2 cellular contexts compared by ENCODE assay signal in genomic region chr6:44493132-44493531, GRCh38.
TF ChIP-seq lines count a peak whose summit lies in the region.

No MANE protein-coding gene starts in this region.

TF ChIP-seq in HepG2, 621 proteins besides CTCF, POLR2A, EP300 and RAD21:
- TF ChIP-seq CREB1 (IDR thresholded peaks at IDR 0.05) (peak; percentile 93), CREB1 (CRISPR knock-in tag; IDR thresholded peaks at IDR 0.05) (no peak), MTA1 (CRISPR knock-in tag; IDR thresholded peaks at IDR 0.05; ENCODE audit: borderline replicate concordance) (no peak), ZNF639 (CRISPR knock-in tag; conservative IDR thresholded peaks at IDR 0.05) (no peak), ATF5 (CRISPR knock-in tag; IDR thresholded peaks at IDR 0.05; ENCODE audit: low read depth) (no peak), ZNF737 (CRISPR knock-in tag; IDR thresholded peaks at IDR 0.05; ENCODE audit: borderline replicate concordance) (no peak), IKZF4 (CRISPR knock-in tag; IDR thresholded peaks at IDR 0.05; ENCODE audit: borderline replicate concordance, low read depth, not compliant biosample characterization) (no peak), ZNF883 (CRISPR knock-in tag; IDR thresholded peaks at IDR 0.05; ENCODE audit: not compliant biosample characterization) (no peak), AHR (CRISPR knock-in tag; IDR thresholded peaks at IDR 0.05) (no peak), ZNF557 (CRISPR knock-in tag; IDR thresholded peaks at IDR 0.05) (no peak), ATF7 (IDR thresholded peaks at IDR 0.05) (peak; percentile 75), ATF7 (CRISPR knock-in tag; IDR thresholded peaks at IDR 0.05) (no peak), KDM5B (CRISPR knock-in tag; IDR thresholded peaks at IDR 0.05; ENCODE audit: borderline replicate concordance) (no peak), KLF15 (CRISPR knock-in tag; IDR thresholded peaks at IDR 0.05; ENCODE audit: borderline replicate concordance) (no peak), ZBTB14 (CRISPR knock-in tag; IDR thresholded peaks at IDR 0.05) (0 out of 2 replicates have a peak, but pooled peaks have one; percentile 22), ZNF333 (CRISPR knock-in tag; IDR thresholded peaks at IDR 0.05; ENCODE audit: borderline replicate concordance) (no peak), ZNF598 (CRISPR knock-in tag; IDR thresholded peaks at IDR 0.05; ENCODE audit: borderline replicate concordance) (no peak), AGO1 (IDR thresholded peaks at IDR 0.05; ENCODE audit: low read depth, low read length, poor library complexity, severe bottlenecking) (no peak)
TF ChIP-seq in HepG2: peak in this region for 3.

TF ChIP-seq in H1, 55 proteins besides CTCF, POLR2A, EP300 and RAD21:
- TF ChIP-seq RBBP5 (IDR thresholded peaks at IDR 0.05; ENCODE audit: borderline replicate concordance, low read depth, low read length) (no peak), MAX (IDR thresholded peaks at IDR 0.05) (no peak), SUZ12 (IDR thresholded peaks at IDR 0.05; ENCODE audit: low read length) (no peak), CEBPB (IDR thresholded peaks at IDR 0.05; ENCODE audit: low read depth, low read length) (no peak), EGR1 (IDR thresholded peaks at IDR 0.05; ENCODE audit: borderline replicate concordance, low read depth, low read length) (no peak), TAF1 (IDR thresholded peaks at IDR 0.05; ENCODE audit: low read depth, low read length) (no peak), TCF12 (IDR thresholded peaks at IDR 0.05; ENCODE audit: low read depth, low read length) (no peak), FOSL1 (IDR thresholded peaks at IDR 0.05; ENCODE audit: insufficient read depth, low read depth, low read length) (no peak), RXRA (IDR thresholded peaks at IDR 0.05; ENCODE audit: insufficient read depth, low read depth, low read length) (no peak), ATF3 (IDR thresholded peaks at IDR 0.05; ENCODE audit: insufficient read depth, low read depth, low read length) (no peak), USF2 (IDR thresholded peaks at IDR 0.05; ENCODE audit: low read length) (no peak), MAFK (IDR thresholded peaks at IDR 0.05; ENCODE audit: low read depth, low read length) (no peak), KDM4A (IDR thresholded peaks at IDR 0.05; ENCODE audit: low read depth, low read length, severe bottlenecking) (no peak), POU5F1 (IDR thresholded peaks at IDR 0.05; ENCODE audit: low read depth, low read length) (no peak), BACH1 (IDR thresholded peaks at IDR 0.05; ENCODE audit: low read length) (no peak), PHF8 (conservative IDR thresholded peaks at IDR 0.05; ENCODE audit: low read depth, low read length) (no peak), NANOG (IDR thresholded peaks at IDR 0.05; ENCODE audit: insufficient read depth, low read depth, low read length, poor library complexity, severe bottlenecking) (no peak), SAP30 (IDR thresholded peaks at IDR 0.05; ENCODE audit: insufficient read depth, insufficient replicate concordance, low read length) (no peak)
